ENCODE assay signal across 23 cellular contexts in the genomic region with DNA sequence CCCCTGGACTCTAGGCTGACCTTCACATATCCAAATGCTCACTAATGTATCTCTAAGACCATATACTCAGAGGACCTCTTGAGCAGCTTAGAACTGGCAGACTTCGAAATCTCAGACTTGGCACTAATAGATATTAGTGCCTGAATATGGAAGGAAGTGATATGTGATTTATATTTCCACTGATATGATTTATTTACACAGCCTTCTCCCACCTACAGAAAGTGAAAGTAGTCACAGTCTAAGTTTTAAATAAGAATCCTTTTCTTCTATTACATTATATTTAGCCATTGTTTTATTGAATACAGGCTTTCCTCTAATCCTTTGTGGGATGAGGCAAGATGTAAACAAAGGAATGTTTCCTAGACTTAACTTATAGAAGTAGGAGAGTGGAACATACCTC. TPM values are rescaled to one million over a fixed set of nuclear protein-coding genes. Genes with fewer than 3 reads are reported as not detected.
A peak's percentile ranks its signal among the peaks of the same experiment; 100 is the strongest.
DNase-seq lines count a peak whose midpoint lies in the region; ATAC-seq and TF ChIP-seq lines count a peak whose summit lies in the region.
"Had no signal": no experiment of that assay in that cellular context is flagged by ENCODE, and none has a peak within 500 bp of the region (broad histone marks: within the 10 kb centered on the region; RNA-seq: fewer than 3 reads in every experiment).

No MANE protein-coding gene starts in this region.

- 55 to 59% methylated on average over 1 of the region's 1 CpG for WGBS in GM23248 (ENCODE audit: low coverage in 1 of 2, low lambda C conversion rate in 2 of 2, missing lambda C conversion rate in 2 of 2), 2 experiments

- no peaks in the 10 kb centered on the region for H3K9me2 ChIP-seq in GM23248 (ENCODE audit: insufficient read depth)

- TF ChIP-seq CTCF in upper lobe of right lung (IDR thresholded peaks at IDR 0.05) (no peak), GM13977 (IDR thresholded peaks at IDR 0.05; ENCODE audit: extremely low read depth, insufficient read depth, missing control alignments) (no peak)

- no peak overlapping the region for H3K9ac ChIP-seq in GM23248
- no peak overlapping the region for H3K9ac ChIP-seq in muscle layer of colon (ENCODE audit: low read length)
- H3K9ac ChIP-seq in stomach smooth muscle (ENCODE audit: low read length in 2 of 2): peak overlapping the region in 1 of 2 donors; percentile 36

- H3K4me3 ChIP-seq in GM23248 (no peak overlapping the region), muscle layer of colon (ENCODE audit: low read depth in 1 of 2, low read length in 2 of 2) (no peak overlapping the region), stomach smooth muscle (ENCODE audit: low read length in 2 of 2) (peak overlapping the region in 1 of 2 donors; percentile 26), upper lobe of right lung (no peak overlapping the region)
- H3K4me3 ChIP-seq: GM23338 had no signal

- DNase-seq in GM23248 (no peak), dermis blood vessel endothelial cell (peak; percentile 63), upper lobe of right lung (no peak), GM13977 (ENCODE audit: low spot score) (no peak)
- DNase-seq in naive thymus-derived CD8-positive, alpha-beta T cell: no peak
- DNase-seq: 8988T; BE2C; Caco-2; CD4-positive, CD25-positive, alpha-beta regulatory T cell; DMS153; GDM1; MM.1S; NCI-H1092; NCI-H1436 treated with DMSO at 0.1 percent for 48 hours; NCI-H2029; NCI-H345; NCI-H526 treated with DMSO at 0.1 percent for 48 hours had no signal

- H3K36me3 ChIP-seq in GM23248 (ENCODE audit: low read depth) (no peaks in the 10 kb centered on the region), muscle layer of colon (ENCODE audit: insufficient read depth, low read length) (no peaks in the 10 kb centered on the region), stomach smooth muscle (ENCODE audit: control insufficient read depth in 2 of 2, insufficient read depth in 2 of 2, low read length in 2 of 2) (no peaks in the 10 kb centered on the region), upper lobe of right lung (no peaks in the 10 kb centered on the region)
- H3K36me3 ChIP-seq: BE2C had no signal

- ATAC-seq in upper lobe of right lung: no peak
- no peak for ATAC-seq in naive thymus-derived CD8-positive, alpha-beta T cell
- ATAC-seq in HG02798 (IDR thresholded peaks at IDR 0.05; ENCODE audit: poor library complexity, unreplicated experiment): no peak
- ATAC-seq: GM23338, HCT116, Panc1 had no signal

- H4K20me1 ChIP-seq in GM23248 (ENCODE audit: insufficient read depth): no peaks in the 10 kb centered on the region

- H3K27ac ChIP-seq in GM23248: no peak overlapping the region
- peak overlapping the region; percentile 80 for H3K27ac ChIP-seq in muscle layer of colon (ENCODE audit: low read depth, low read length)
- H3K27ac ChIP-seq in stomach smooth muscle (ENCODE audit: low read length): peak overlapping the region; percentile 55
- H3K27ac ChIP-seq in upper lobe of right lung: no peak overlapping the region

- H3K27me3 ChIP-seq in GM23248 (replicated peaks; ENCODE audit: insufficient read depth): no peaks in the 10 kb centered on the region
- no peaks in the 10 kb centered on the region for H3K27me3 ChIP-seq in muscle layer of colon (ENCODE audit: control insufficient read depth in 1 of 2, insufficient read depth in 2 of 2, low read length in 2 of 2)
- H3K27me3 ChIP-seq in stomach smooth muscle (ENCODE audit: control insufficient read depth in 1 of 2, insufficient read depth in 2 of 2, low read length in 2 of 2): no peaks in the 10 kb centered on the region
- no peaks in the 10 kb centered on the region for H3K27me3 ChIP-seq in upper lobe of right lung
- H3K27me3 ChIP-seq: BE2C had no signal

- H3K36me3 Mint-ChIP-seq in naive thymus-derived CD8-positive, alpha-beta T cell: no peaks in the 10 kb centered on the region
- H3K36me3 Mint-ChIP-seq: CD4-positive, CD25-positive, alpha-beta regulatory T cell had no signal

- H3K4me2 ChIP-seq in GM23248 (ENCODE audit: unreplicated experiment): peak overlapping the region; percentile 1
- H3K4me2 ChIP-seq: GM23338 had no signal

- H2AFZ ChIP-seq in GM23248: 0 out of 2 replicates have a peak overlapping the region, but pooled peaks have one; percentile 12
- H2AFZ ChIP-seq: GM23338 had no signal

- no peaks in the 10 kb centered on the region for H3K9me3 Mint-ChIP-seq in naive thymus-derived CD8-positive, alpha-beta T cell
- H3K9me3 Mint-ChIP-seq: GM23338 had no signal

- H3K27me3 Mint-ChIP-seq in naive thymus-derived CD8-positive, alpha-beta T cell: peaks cover 0 to 12% (median 10%) of the 10 kb centered on the region in 5 donors

- H3F3A ChIP-seq in GM23248 (ENCODE audit: insufficient read depth): 0 out of 2 replicates have a peak, but pooled peaks cover 5% of the 10 kb centered on the region

- H3K27ac Mint-ChIP-seq in naive thymus-derived CD8-positive, alpha-beta T cell: peak overlapping the region in 1 of 10 donors; percentile 16
- H3K27ac Mint-ChIP-seq: CD4-positive, CD25-positive, alpha-beta regulatory T cell; GM23338 had no signal

- H3K79me2 ChIP-seq in GM23248 (ENCODE audit: insufficient read depth): no peaks in the 10 kb centered on the region

- in situ Hi-C loops in GM23248 (cut with MboI): no loop called here
- in situ Hi-C loops in GM13977 (cut with MboI; ENCODE audit: low pct_unique_long_range_greater_than_20kb, low sequenced_read_pairs, unreplicated experiment): no loop called here

- no peaks in the 10 kb centered on the region for H3K4me1 Mint-ChIP-seq in naive thymus-derived CD8-positive, alpha-beta T cell

- intact Hi-C loops in upper lobe of right lung (cut with DNase I): no loop called here

- H3K4me3 Mint-ChIP-seq in naive thymus-derived CD8-positive, alpha-beta T cell: no peak overlapping the region
- H3K4me3 Mint-ChIP-seq: CD4-positive, CD25-positive, alpha-beta regulatory T cell; GM23338 had no signal

- H3K4me1 ChIP-seq in GM23248 (ENCODE audit: insufficient read depth) (peaks cover 12% of the 10 kb centered on the region), muscle layer of colon (ENCODE audit: insufficient read depth, low read length) (peaks cover 47% of the 10 kb centered on the region), stomach smooth muscle (ENCODE audit: control insufficient read depth, insufficient read depth, low read length) (peaks cover 37% of the 10 kb centered on the region), upper lobe of right lung (peaks cover 3% of the 10 kb centered on the region)
- H3K4me1 ChIP-seq: BE2C, Caco-2 had no signal

- POLR2A ChIA-PET in naive thymus-derived CD8-positive, alpha-beta T cell (lab: Charles Lee): no interaction called here

- no peaks in the 10 kb centered on the region for H3K9me3 ChIP-seq in GM23248 (ENCODE audit: low read depth)
- no peaks in the 10 kb centered on the region for H3K9me3 ChIP-seq in muscle layer of colon (ENCODE audit: low read length)
- H3K9me3 ChIP-seq in stomach smooth muscle (ENCODE audit: control insufficient read depth in 2 of 2, low read length in 2 of 2): no peaks in the 10 kb centered on the region
- no peaks in the 10 kb centered on the region for H3K9me3 ChIP-seq in upper lobe of right lung
- H3K9me3 ChIP-seq: BE2C, Caco-2 had no signal

RNA-seq across cellular contexts. Expression of a gene that starts 6.7 kb away (rescaled TPM):
- 11.9 and 12.0 TPM in 2 replicates for total RNA-seq in GM23248 (2014; rRNA removed; shearing (Covaris generic))
- 4.1 and 5.7 TPM in 2 replicates for polyA plus RNA-seq in GM23248 (2016; fragmentation: Nextera tagmentation; extraction: Ambion mirVana)
- 6.8 and 10.0 TPM in 2 replicates for total RNA-seq in dermis blood vessel endothelial cell
- total RNA-seq in upper lobe of right lung: 44.8 TPM
- 1 to 10 TPM; 2.1 to 4.2 TPM for total RNA-seq in naive thymus-derived CD8-positive, alpha-beta T cell
- polyA plus RNA-seq in naive thymus-derived CD8-positive, alpha-beta T cell: under 1 TPM in 2 of 3 donors, not detected in 1; 0.06 to 0.16 TPM

Comparison
In these comparisons a context has a peak if more than half of its experiments do, and no peak if none do; other contexts are left out.
1. H3K27ac ChIP-seq: peak in muscle layer of colon (single experiment) and stomach smooth muscle (single experiment); none in GM23248 (single experiment) and upper lobe of right lung (single experiment).